23 cellular contexts compared by ENCODE assay signal in the genomic region with DNA sequence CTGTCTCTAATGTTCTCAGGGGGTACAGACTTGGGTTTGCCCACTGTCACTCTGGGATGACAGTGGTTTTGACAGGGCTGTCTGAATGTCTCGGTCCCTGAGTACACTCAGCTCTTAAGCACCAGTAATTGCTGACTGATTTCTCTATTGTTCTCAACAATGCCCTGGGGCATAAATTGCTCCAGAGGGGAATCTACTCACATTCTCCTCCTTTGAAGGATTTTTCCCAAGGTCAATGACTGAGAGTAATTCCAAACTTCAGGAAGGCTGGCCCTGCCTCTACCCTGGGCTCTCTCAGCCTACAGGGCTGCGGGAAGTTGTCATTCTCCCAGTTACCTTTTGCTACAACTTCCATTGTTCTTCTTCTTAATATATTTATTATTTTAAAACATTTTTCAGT. TPM values are rescaled to one million over a fixed set of nuclear protein-coding genes. Genes with fewer than 3 reads are reported as not detected.
"Had no signal": no experiment of that assay in that cellular context is flagged by ENCODE, and none has a peak within 500 bp of the region (broad histone marks: within the 10 kb centered on the region; RNA-seq: fewer than 3 reads in every experiment).

No MANE protein-coding gene starts in this region.

- H3K4me3 ChIP-seq: dorsolateral prefrontal cortex, heart left ventricle, neural progenitor cell, ovary, vagina had no signal

- H3K27me3 ChIP-seq: neural progenitor cell, ovary, vagina had no signal

- FAIRE-seq: frontal cortex, islet of Langerhans, small intestine had no signal

- DNase-seq: cortex of kidney; dorsolateral prefrontal cortex; effector CD8-positive, alpha-beta T cell; heart left ventricle; hippocampal formation; nucleus accumbens; ovary; right cardiac atrium; small intestine; stimulated activated CD4-positive, alpha-beta T cell treated with anti-CD3 and anti-CD28 coated beads, Interleukin-2, amount 100 ng/mL, for 48 hours; stimulated activated naive CD4-positive, alpha-beta T cell treated with Interleukin-2 at 50 U/mL for 16 hours had no signal

- H3K9me3 ChIP-seq: heart left ventricle, ovary, vagina had no signal

- H2AFZ ChIP-seq: neural progenitor cell had no signal

- H3K4me1 ChIP-seq: heart left ventricle, neural progenitor cell, vagina had no signal

- H3K36me3 ChIP-seq: heart left ventricle, neural progenitor cell, ovary, vagina had no signal

- H3K4me2 ChIP-seq: neural progenitor cell had no signal

- H3K27ac ChIP-seq: dorsolateral prefrontal cortex, heart left ventricle, neural progenitor cell, ovary, vagina had no signal

- H3K9ac ChIP-seq: neural progenitor cell had no signal

RNA-seq across cellular contexts. Expression of a gene that starts 36.5 kb away (rescaled TPM):
- total RNA-seq: dorsolateral prefrontal cortex; esophagus mucosa; fibroblast of lung; glomerular endothelial cell; heart left ventricle; left lobe of liver; lower leg skin; mesothelial cell of epicardium; natural killer cell treated with Interleukin-12 subunit alpha and Interleukin-12 subunit beta and Interleukin-15 and Interleukin-18, amount 100 ng/mL, for 72 hours; posterior vena cava; right cardiac atrium; vagina had no signal
- polyA plus RNA-seq: fibroblast of lung, heart left ventricle, right cardiac atrium had no signal

RNA-seq across cellular contexts. Expression of a gene that starts 54.9 kb away (rescaled TPM):
- total RNA-seq: fibroblast of lung; glomerular endothelial cell; heart left ventricle; left lobe of liver; lower leg skin; mesothelial cell of epicardium; natural killer cell treated with Interleukin-12 subunit alpha and Interleukin-12 subunit beta and Interleukin-15 and Interleukin-18, amount 100 ng/mL, for 72 hours; ovary; posterior vena cava; right cardiac atrium had no signal
- polyA plus RNA-seq: fibroblast of lung, heart left ventricle, ovary, right cardiac atrium, small intestine had no signal
